Comparison of ENCODE assay signal across 8 cellular contexts in the genomic region with DNA sequence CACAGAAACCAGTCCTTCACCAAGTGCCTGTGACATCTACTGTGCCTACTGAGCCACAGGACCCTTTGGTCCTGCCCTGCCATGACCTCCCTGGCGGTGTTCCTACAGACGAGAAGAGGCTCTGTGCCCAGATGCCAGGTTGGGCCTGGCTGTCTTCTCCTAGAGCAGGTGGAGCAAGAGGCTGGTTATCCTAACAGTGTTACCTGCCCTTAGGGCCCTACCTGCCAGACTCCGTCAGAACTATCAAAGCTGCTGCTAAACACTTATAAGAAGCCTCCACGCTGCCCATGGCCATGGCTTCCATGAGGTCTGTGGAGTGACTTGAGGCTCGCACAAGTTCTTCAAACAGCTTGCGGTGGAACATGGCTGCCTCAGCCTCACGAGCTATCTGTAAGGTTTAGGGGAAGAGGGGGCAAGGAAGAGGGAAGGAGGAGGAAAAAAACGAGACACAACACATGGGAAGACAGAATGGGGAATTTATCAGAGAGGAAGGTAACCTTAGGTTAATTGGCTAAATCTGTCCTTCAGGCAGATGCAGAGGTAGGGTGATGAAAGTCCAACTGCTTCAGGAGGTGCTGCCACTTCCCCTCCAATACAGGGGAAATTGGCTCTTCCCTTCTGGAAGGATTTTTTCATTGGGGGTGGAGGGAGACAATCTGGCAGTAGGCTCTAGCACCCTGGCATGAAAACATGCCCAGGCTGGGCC. TPM values are rescaled to one million over a fixed set of nuclear protein-coding genes. Genes with fewer than 3 reads are reported as not detected.
DNase-seq lines count a peak whose midpoint lies in the region; ATAC-seq and TF ChIP-seq lines count a peak whose summit lies in the region.

No MANE protein-coding gene starts in this region.

- no peak overlapping the region for H2AFZ ChIP-seq in KMS-11 (ENCODE audit: low read depth)

- no peaks in the 10 kb centered on the region for H3K9me3 ChIP-seq in BLaER1
- no peaks in the 10 kb centered on the region for H3K9me3 ChIP-seq in prostate gland

- TF ChIP-seq CTCF in KMS-11 (conservative IDR thresholded peaks at IDR 0.05; ENCODE audit: low read depth, low read length) (no peak), prostate gland (IDR thresholded peaks at IDR 0.05) (no peak), GM13977 (IDR thresholded peaks at IDR 0.05; ENCODE audit: extremely low read depth, insufficient read depth, missing control alignments) (no peak)

- H3K9me3 Mint-ChIP-seq in dendritic cell treated with granulocyte-macrophage colony-stimulating factor and Interleukin-4, amounts not matched to agents 40 ng/mL and 50 ng/mL, for 4 days: no peaks in the 10 kb centered on the region

- peak overlapping the region; percentile 18; the same call in 1 of the 2 replicates for H3K27ac ChIP-seq in BLaER1
- H3K27ac ChIP-seq in KMS-11: peak overlapping the region; percentile 5; the same call in 1 of the 2 replicates
- peak overlapping the region; percentile 32 to 62 for H3K27ac ChIP-seq in prostate gland

- H3K79me2 ChIP-seq in KMS-11 (ENCODE audit: insufficient read depth, low read depth): no peaks in the 10 kb centered on the region; the same call in 1 of the 2 replicates

- DNase-seq in prostate gland (ENCODE audit: low spot score) (no peak), Kasumi-1 (lab: John Stamatoyannopoulos, UW) (no peak), NCI-H774 (lab: John Stamatoyannopoulos, UW) (no peak), GM13977 (ENCODE audit: low spot score) (no peak)

- H3K27me3 ChIP-seq in BLaER1 (peaks cover 14% of the 10 kb centered on the region), KMS-11 (ENCODE audit: insufficient read depth, low read depth) (no peaks in the 10 kb centered on the region), prostate gland (replicated peaks; ENCODE audit: insufficient read depth) (no peaks in the 10 kb centered on the region)

- H3K4me1 Mint-ChIP-seq in dendritic cell treated with granulocyte-macrophage colony-stimulating factor and Interleukin-4, amounts not matched to agents 40 ng/mL and 50 ng/mL, for 4 days (ENCODE audit: low read depth): peaks cover 47% of the 10 kb centered on the region

- intact Hi-C loops in dendritic cell treated with granulocyte-macrophage colony-stimulating factor and Interleukin-4, amounts not matched to agents 40 ng/mL and 50 ng/mL, for 4 days (cut with micrococcal nuclease): no loop called here
- intact Hi-C loops in prostate gland (cut with DNase I): loop anchor here (5.0 kb wide), 1 partner anchor 69 kb away; the partner anchor contains the start of gene PARP6

- in situ Hi-C loops in GM13977 (cut with MboI; ENCODE audit: low pct_unique_long_range_greater_than_20kb, low sequenced_read_pairs, unreplicated experiment): no loop called here

- peak overlapping the region; percentile 13 for H3K27ac Mint-ChIP-seq in dendritic cell treated with granulocyte-macrophage colony-stimulating factor and Interleukin-4, amounts not matched to agents 40 ng/mL and 50 ng/mL, for 4 days

- ATAC-seq in HG03135 (IDR thresholded peaks at IDR 0.05; ENCODE audit: unreplicated experiment): no peak

- H3K36me3 ChIP-seq in BLaER1 (peaks cover 100% of the 10 kb centered on the region), KMS-11 (ENCODE audit: insufficient read depth) (peaks cover 44% of the 10 kb centered on the region; the same call in 1 of the 2 replicates), prostate gland (peaks cover 24 to 38% of the 10 kb centered on the region in 2 donors)

- H3K9ac ChIP-seq in BLaER1: peak overlapping the region; percentile 17
- no peak overlapping the region for H3K9ac ChIP-seq in KMS-11

- H3K4me2 ChIP-seq in BLaER1 (peak overlapping the region; percentile 48; the same call in 1 of the 2 replicates), KMS-11 (no peak overlapping the region)

- no peak overlapping the region for H3K4me3 Mint-ChIP-seq in dendritic cell treated with granulocyte-macrophage colony-stimulating factor and Interleukin-4, amounts not matched to agents 40 ng/mL and 50 ng/mL, for 4 days

- WGBS in prostate gland: 74% methylated on average over 8 of the region's 8 CpGs

- H3K27me3 Mint-ChIP-seq in dendritic cell treated with granulocyte-macrophage colony-stimulating factor and Interleukin-4, amounts not matched to agents 40 ng/mL and 50 ng/mL, for 4 days: peaks cover 18% of the 10 kb centered on the region

- H3K36me3 Mint-ChIP-seq in dendritic cell treated with granulocyte-macrophage colony-stimulating factor and Interleukin-4, amounts not matched to agents 40 ng/mL and 50 ng/mL, for 4 days (ENCODE audit: low read depth): peaks cover 100% of the 10 kb centered on the region

- H3K4me1 ChIP-seq in BLaER1 (peaks cover 50% of the 10 kb centered on the region), KMS-11 (ENCODE audit: low read depth, poor library complexity, severe bottlenecking) (peaks cover 55% of the 10 kb centered on the region), prostate gland (replicated peaks) (no peaks in the 10 kb centered on the region)

- H3K4me3 ChIP-seq in BLaER1 (no peak overlapping the region), KMS-11 (IDR thresholded peaks at IDR 0.05; ENCODE audit: insufficient read depth, low read depth, low read length) (no peak overlapping the region), prostate gland (no peak overlapping the region)

- no peak for TF ChIP-seq POLR2A in prostate gland (IDR thresholded peaks at IDR 0.05)

- H4K20me1 ChIP-seq in BLaER1: peaks cover 100% of the 10 kb centered on the region
- 0 out of 2 replicates have a peak, but pooled peaks cover 10% of the 10 kb centered on the region for H4K20me1 ChIP-seq in KMS-11 (ENCODE audit: insufficient read depth)

RNA-seq across cellular contexts. Expression of gene GRAMD2A, which starts 5.4 kb away (rescaled TPM):
- 1 to 10 TPM; 4.3 to 6.4 TPM for total RNA-seq in prostate gland

RNA-seq across cellular contexts. Expression of gene PKM, which starts 28.0 kb away (rescaled TPM):
- total RNA-seq in prostate gland: 100 to 1,000 TPM; 470 to 513 TPM
